Comparison of ENCODE assay signal across 13 cellular contexts in the genomic region with DNA sequence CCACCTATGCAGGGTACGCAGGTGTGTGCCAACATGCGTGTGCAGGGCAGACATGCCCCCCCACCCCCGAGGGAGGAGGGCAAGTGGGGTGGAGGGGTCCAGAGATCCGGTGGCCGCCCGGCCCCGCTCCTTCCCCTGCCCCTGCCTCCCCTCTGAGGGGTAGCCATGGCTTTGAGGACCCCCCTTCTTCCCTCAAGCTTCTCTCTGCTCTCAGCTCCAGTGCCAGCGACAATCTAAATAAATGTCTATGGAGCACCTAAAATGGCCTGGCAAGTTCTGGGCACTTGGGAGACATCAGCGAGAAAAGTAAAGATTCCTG.
DNase-seq lines count a peak whose midpoint lies in the region; ATAC-seq and TF ChIP-seq lines count a peak whose summit lies in the region.
"Had no signal": no experiment of that assay in that cellular context is flagged by ENCODE, and none has a peak within 500 bp of the region (broad histone marks: within the 10 kb centered on the region; RNA-seq: fewer than 3 reads in every experiment).

No MANE protein-coding gene starts in this region.

- H3K4me3 Mint-ChIP-seq in effector memory CD8-positive, alpha-beta T cell, result peak overlapping the region; percentile 76 to 77
- no peak overlapping the region for H3K4me3 Mint-ChIP-seq in neural progenitor cell

- H3F3A ChIP-seq in DOHH2 (ENCODE audit: control insufficient read depth, insufficient read depth), result peaks cover 54% of the 10 kb centered on the region
- H3F3A ChIP-seq in neural progenitor cell (ENCODE audit: low read depth), result peaks cover 34% of the 10 kb centered on the region

- H3K4me2 ChIP-seq in DOHH2 (ENCODE audit: low read length) (peak overlapping the region; percentile 77), OCI-LY7 (ENCODE audit: low read length) (peak overlapping the region; percentile 53), neural progenitor cell (no peak overlapping the region)

- H3K9me2 ChIP-seq in DOHH2 (replicated peaks; ENCODE audit: control insufficient read depth, low read length) (no peaks in the 10 kb centered on the region), OCI-LY7 (ENCODE audit: insufficient read depth, low read length) (no peaks in the 10 kb centered on the region)

- no peaks in the 10 kb centered on the region for H3K36me3 ChIP-seq in DOHH2 (ENCODE audit: control insufficient read depth, low read length)
- no peaks in the 10 kb centered on the region for H3K36me3 ChIP-seq in OCI-LY7 (ENCODE audit: insufficient read depth, low read length)
- no peaks in the 10 kb centered on the region for H3K36me3 ChIP-seq in neural progenitor cell

- peaks cover 78 to 87% of the 10 kb centered on the region in 2 donors for H3K4me1 Mint-ChIP-seq in effector memory CD8-positive, alpha-beta T cell (ENCODE audit: low read depth in 2 of 2)
- H3K4me1 Mint-ChIP-seq in neural progenitor cell, result peaks cover 59% of the 10 kb centered on the region

- H3K4me3 ChIP-seq in DOHH2 (ENCODE audit: low read length), result peak overlapping the region; percentile 56
- H3K4me3 ChIP-seq in OCI-LY7 (ENCODE audit: low read depth, low read length, poor library complexity, severe bottlenecking), result peak overlapping the region; percentile 13
- no peak overlapping the region for H3K4me3 ChIP-seq in skin epidermis
- H3K4me3 ChIP-seq in neural progenitor cell, result no peak overlapping the region
- H3K4me3 ChIP-seq: dorsolateral prefrontal cortex had no signal

- POLR2A ChIA-PET in OCI-LY7 (lab: Charles Lee), result interaction anchor here (0.7 to 4.9 kb wide), 8 partner anchors 36 to 150 kb away, joined by 3 to 50 read pairs (median 7); a partner anchor contains a TSS

- no peaks in the 10 kb centered on the region for H3K9me3 ChIP-seq in DOHH2 (ENCODE audit: control insufficient read depth, insufficient read depth, low read length)
- H3K9me3 ChIP-seq in OCI-LY7 (ENCODE audit: low read length), result no peaks in the 10 kb centered on the region
- no peaks in the 10 kb centered on the region for H3K9me3 ChIP-seq in neural progenitor cell (ENCODE audit: low read depth)

- no peak for ATAC-seq in effector memory CD8-positive, alpha-beta T cell (replicated peaks)
- ATAC-seq: foreskin keratinocyte, right cardiac atrium had no signal

- BruUV-seq in OCI-LY7 (replicated peaks; lab: Mats Ljungman, UMichigan), result no TSS peak

- H3K4me1 ChIP-seq in DOHH2 (ENCODE audit: control insufficient read depth, low read length) (peaks cover 100% of the 10 kb centered on the region), OCI-LY7 (ENCODE audit: insufficient read depth, low read length, poor library complexity, severe bottlenecking) (peaks cover 92% of the 10 kb centered on the region), neural progenitor cell (peaks cover 44% of the 10 kb centered on the region)

- H3K27me3 ChIP-seq in DOHH2 (ENCODE audit: control insufficient read depth, low read length) (no peaks in the 10 kb centered on the region), neural progenitor cell (no peaks in the 10 kb centered on the region)
- H3K27me3 ChIP-seq: dorsolateral prefrontal cortex, foreskin keratinocyte had no signal

- CTCF ChIA-PET in OCI-LY7 (lab: Charles Lee; ENCODE audit: unreplicated experiment), result interaction anchor here (1.5 kb wide), 1 partner anchor 46 kb away, joined by 5 read pairs; no protein-coding TSS in a partner anchor

- H3K79me2 ChIP-seq in DOHH2 (ENCODE audit: control insufficient read depth, low read length) (no peaks in the 10 kb centered on the region), OCI-LY7 (ENCODE audit: insufficient read depth, low read depth, low read length) (no peaks in the 10 kb centered on the region), neural progenitor cell (ENCODE audit: low read depth) (no peaks in the 10 kb centered on the region)

- intact Hi-C loops in OCI-LY7 (cut with micrococcal nuclease; ENCODE audit: unreplicated experiment), result no loop called here

- H4K20me1 ChIP-seq in DOHH2 (ENCODE audit: control insufficient read depth, insufficient read depth, low read depth, low read length), result no peaks in the 10 kb centered on the region
- no peaks in the 10 kb centered on the region for H4K20me1 ChIP-seq in OCI-LY7 (ENCODE audit: insufficient read depth, low read length)
- no peaks in the 10 kb centered on the region for H4K20me1 ChIP-seq in neural progenitor cell (ENCODE audit: low read depth)

- peak overlapping the region; percentile 94 to 100 for H3K27ac Mint-ChIP-seq in effector memory CD8-positive, alpha-beta T cell
- no peak overlapping the region for H3K27ac Mint-ChIP-seq in neural progenitor cell

- no peak overlapping the region for H3K9ac ChIP-seq in neural progenitor cell

- peaks cover 44% of the 10 kb centered on the region for H3K36me3 Mint-ChIP-seq in effector memory CD8-positive, alpha-beta T cell (ENCODE audit: insufficient read depth)
- H3K36me3 Mint-ChIP-seq in neural progenitor cell, result no peaks in the 10 kb centered on the region

- TF ChIP-seq CTCF in DOHH2 (IDR thresholded peaks at IDR 0.05; ENCODE audit: low read depth, low read length, poor library complexity, severe bottlenecking), result no peak
- no peak for TF ChIP-seq CTCF in OCI-LY7 (conservative IDR thresholded peaks at IDR 0.05; ENCODE audit: low read length)
- no peak for TF ChIP-seq CTCF in neural progenitor cell (IDR thresholded peaks at IDR 0.05)

- H2AFZ ChIP-seq in OCI-LY7 (ENCODE audit: low read length), result peak overlapping the region; percentile 71; the same call in 1 of the 2 replicates
- H2AFZ ChIP-seq in neural progenitor cell (replicated peaks), result no peak overlapping the region

- H3K27ac ChIP-seq in DOHH2 (ENCODE audit: low read depth, low read length) (peak overlapping the region; percentile 98), OCI-LY7 (ENCODE audit: low read depth, low read length, poor library complexity, severe bottlenecking) (peak overlapping the region; percentile 93), skin epidermis (peak overlapping the region in 18 of 21 experiments; percentile 14 to 93 (median 85)), neural progenitor cell (no peak overlapping the region)
- H3K27ac ChIP-seq: foreskin keratinocyte had no signal

- H3K9me3 Mint-ChIP-seq in effector memory CD8-positive, alpha-beta T cell, result no peaks in the 10 kb centered on the region
- no peaks in the 10 kb centered on the region for H3K9me3 Mint-ChIP-seq in neural progenitor cell

- H3K27me3 Mint-ChIP-seq in effector memory CD8-positive, alpha-beta T cell, result no peaks in the 10 kb centered on the region
- peaks cover 7% of the 10 kb centered on the region for H3K27me3 Mint-ChIP-seq in neural progenitor cell (ENCODE audit: insufficient read depth, low read depth)

- DNase-seq in OCI-LY7 (ENCODE audit: low spot score) (no peak), NCI-H2227 (lab: John Stamatoyannopoulos, UW; ENCODE audit: unreplicated experiment) (no peak), neural progenitor cell (ENCODE audit: low spot score) (no peak), NCI-H69 (lab: John Stamatoyannopoulos, UW) (no peak)
- DNase-seq in effector memory CD8-positive, alpha-beta T cell, result no peak
- DNase-seq: Calu3, foreskin keratinocyte, islet precursor cell, NCI-H1694 had no signal

Comparison
In these comparisons a context has a peak if more than half of its experiments do, and no peak if none do; other contexts are left out.
1. H3K4me3 ChIP-seq: peak in DOHH2 (single experiment) and OCI-LY7 (single experiment); none in skin epidermis (0 of 7) and neural progenitor cell (single experiment).